Comparison of ENCODE assay signal across 11 cellular contexts in genomic region chr12:31206038-31206670, GRCh38.
DNase-seq lines count a peak whose midpoint lies in the region; ATAC-seq and TF ChIP-seq lines count a peak whose summit lies in the region.
"Had no signal": no experiment of that assay in that cellular context is flagged by ENCODE, and none has a peak within 500 bp of the region (broad histone marks: within the 10 kb centered on the region; RNA-seq: fewer than 3 reads in every experiment).

No MANE protein-coding gene starts in this region.

- no peaks in the 10 kb centered on the region for H3K36me3 Mint-ChIP-seq in WTC11

- H3K4me1 ChIP-seq in sigmoid colon (peaks cover 0 to 13% (median 0%) of the 10 kb centered on the region in 4 donors), transverse colon (peaks cover 0 to 4% (median 0%) of the 10 kb centered on the region in 4 donors)
- H3K4me1 ChIP-seq: testis had no signal

- H3K27me3 ChIP-seq in sigmoid colon (no peaks in the 10 kb centered on the region), transverse colon (no peaks in the 10 kb centered on the region)
- H3K27me3 ChIP-seq: testis had no signal

- POLR2A ChIA-PET in WTC11 (lab: Charles Lee), result no interaction called here

- H3K9me3 ChIP-seq in sigmoid colon, result no peaks in the 10 kb centered on the region
- no peaks in the 10 kb centered on the region for H3K9me3 ChIP-seq in transverse colon
- H3K9me3 ChIP-seq: testis had no signal

- H3K9me3 Mint-ChIP-seq in WTC11, result peaks cover 3% of the 10 kb centered on the region; the same call in 1 of the 2 replicates

- H3K4me3 ChIP-seq in sigmoid colon (no peak overlapping the region), transverse colon (no peak overlapping the region)
- H3K4me3 ChIP-seq: lung, testis had no signal

- H3K4me3 Mint-ChIP-seq in WTC11, result no peak overlapping the region

- intact Hi-C loops in sigmoid colon (cut with DNase I) (no loop called here), transverse colon (cut with DNase I; ENCODE audit: low total_unique reads) (no loop called here)

- TF ChIP-seq EP300 in sigmoid colon (IDR thresholded peaks at IDR 0.05), result no peak
- TF ChIP-seq EP300 in transverse colon (IDR thresholded peaks at IDR 0.05; ENCODE audit: low read depth), result no peak

- no peaks in the 10 kb centered on the region for H3K36me3 ChIP-seq in sigmoid colon
- H3K36me3 ChIP-seq in transverse colon, result no peaks in the 10 kb centered on the region

- TF ChIP-seq POLR2A in sigmoid colon (IDR thresholded peaks at IDR 0.05), result no peak
- no peak for TF ChIP-seq POLR2A in transverse colon (IDR thresholded peaks at IDR 0.05)

- peak; percentile 91 for ATAC-seq in WTC11
- no peak for ATAC-seq in GM18870 (IDR thresholded peaks at IDR 0.05; ENCODE audit: unreplicated experiment)

- 58% methylated on average over 4 of the region's 4 CpGs for WGBS in sigmoid colon, 2 donors
- 50 to 59% methylated on average over 3 to 4 of the region's 4 CpGs for WGBS in transverse colon (ENCODE audit: low coverage in 1 of 2), 2 donors

- TF ChIP-seq CTCF in WTC11 (IDR thresholded peaks at IDR 0.05) (no peak), sigmoid colon (IDR thresholded peaks at IDR 0.05) (no peak), transverse colon (IDR thresholded peaks at IDR 0.05) (no peak)

- peak; percentile 88 for DNase-seq in HT-29 (ENCODE audit: low spot score)
- no peak for DNase-seq in WTC11 (ENCODE audit: low spot score)
- DNase-seq in foreskin melanocyte, result peak; percentile 89
- DNase-seq in sigmoid colon, result peak; percentile 39
- DNase-seq in NCI-H2029 treated with DMSO at 0.1 percent for 48 hours (lab: John Stamatoyannopoulos, UW), result no peak
- no peak for DNase-seq in transverse colon
- no peak for DNase-seq in NCI-H1436 (lab: John Stamatoyannopoulos, UW)
- DNase-seq: NCI-H1436 treated with DMSO at 0.1 percent for 48 hours, testis had no signal

- no peaks in the 10 kb centered on the region for H3K27me3 Mint-ChIP-seq in WTC11 (ENCODE audit: low read depth)

- H3K27ac ChIP-seq in sigmoid colon (no peak overlapping the region), transverse colon (no peak overlapping the region)
- H3K27ac ChIP-seq: testis had no signal

- in situ Hi-C loops in transverse colon (cut with MboI; ENCODE audit: low pct_ligation_motif_present in 1 of 4, low pct_unique_long_range_greater_than_20kb in 1 of 4, low sequenced_read_pairs in 3 of 4), result no loop called here

- peak overlapping the region; percentile 42; the same call in 1 of the 2 replicates for H3K27ac Mint-ChIP-seq in WTC11

- peaks cover 32% of the 10 kb centered on the region for H3K4me1 Mint-ChIP-seq in WTC11

- CTCF ChIA-PET in WTC11 (lab: Charles Lee), result interaction anchor here (1.1 to 1.6 kb wide), 4 partner anchors 9 to 65 kb away, joined by 3 to 4 read pairs (median 4); no protein-coding TSS in a partner anchor

TF ChIP-seq in WTC11, 78 proteins besides CTCF, POLR2A, EP300 and RAD21:
- TF ChIP-seq PREB (CRISPR knock-in tag; IDR thresholded peaks at IDR 0.05; ENCODE audit: borderline replicate concordance) (no peak), E2F1 (CRISPR knock-in tag; IDR thresholded peaks at IDR 0.05) (no peak), ZNF512 (CRISPR knock-in tag; IDR thresholded peaks at IDR 0.05; ENCODE audit: borderline replicate concordance) (no peak), IRF2 (CRISPR knock-in tag; IDR thresholded peaks at IDR 0.05; ENCODE audit: borderline replicate concordance, low read depth) (no peak), ZNF423 (CRISPR knock-in tag; IDR thresholded peaks at IDR 0.05) (no peak), GRHL2 (CRISPR knock-in tag; IDR thresholded peaks at IDR 0.05; ENCODE audit: insufficient replicate concordance, severe bottlenecking) (no peak), RELA (CRISPR knock-in tag; IDR thresholded peaks at IDR 0.05; ENCODE audit: borderline replicate concordance) (no peak), ATF3 (CRISPR knock-in tag; conservative IDR thresholded peaks at IDR 0.05) (no peak), ZSCAN18 (CRISPR knock-in tag; IDR thresholded peaks at IDR 0.05) (no peak), HMGA2 (CRISPR knock-in tag; IDR thresholded peaks at IDR 0.05) (no peak), MAX (CRISPR knock-in tag; IDR thresholded peaks at IDR 0.05) (no peak), ZMAT4 (CRISPR knock-in tag; IDR thresholded peaks at IDR 0.05) (no peak), FOXP1 (CRISPR knock-in tag; IDR thresholded peaks at IDR 0.05; ENCODE audit: borderline replicate concordance) (no peak), SMAD4 (CRISPR knock-in tag; IDR thresholded peaks at IDR 0.05) (no peak), EMX1 (CRISPR knock-in tag; IDR thresholded peaks at IDR 0.05) (no peak), E2F4 (CRISPR knock-in tag; IDR thresholded peaks at IDR 0.05; ENCODE audit: borderline replicate concordance, low read depth) (no peak), MYBL2 (CRISPR knock-in tag; IDR thresholded peaks at IDR 0.05) (no peak), NR2C2 (CRISPR knock-in tag; IDR thresholded peaks at IDR 0.05) (no peak), NFE2L1 (CRISPR knock-in tag; IDR thresholded peaks at IDR 0.05) (no peak), NR1H2 (CRISPR knock-in tag; IDR thresholded peaks at IDR 0.05) (no peak)

Comparison
In these comparisons a context has a peak if more than half of its experiments do, and no peak if none do; other contexts are left out.
1. DNase-seq: peak in HT-29 (single experiment), foreskin melanocyte (single experiment) and sigmoid colon (single experiment); none in WTC11 (single experiment), NCI-H2029 treated with DMSO at 0.1 percent for 48 hours (single experiment), transverse colon (single experiment) and NCI-H1436 (single experiment).